ENCODE assay signal across 1 cellular context in the genomic region with DNA sequence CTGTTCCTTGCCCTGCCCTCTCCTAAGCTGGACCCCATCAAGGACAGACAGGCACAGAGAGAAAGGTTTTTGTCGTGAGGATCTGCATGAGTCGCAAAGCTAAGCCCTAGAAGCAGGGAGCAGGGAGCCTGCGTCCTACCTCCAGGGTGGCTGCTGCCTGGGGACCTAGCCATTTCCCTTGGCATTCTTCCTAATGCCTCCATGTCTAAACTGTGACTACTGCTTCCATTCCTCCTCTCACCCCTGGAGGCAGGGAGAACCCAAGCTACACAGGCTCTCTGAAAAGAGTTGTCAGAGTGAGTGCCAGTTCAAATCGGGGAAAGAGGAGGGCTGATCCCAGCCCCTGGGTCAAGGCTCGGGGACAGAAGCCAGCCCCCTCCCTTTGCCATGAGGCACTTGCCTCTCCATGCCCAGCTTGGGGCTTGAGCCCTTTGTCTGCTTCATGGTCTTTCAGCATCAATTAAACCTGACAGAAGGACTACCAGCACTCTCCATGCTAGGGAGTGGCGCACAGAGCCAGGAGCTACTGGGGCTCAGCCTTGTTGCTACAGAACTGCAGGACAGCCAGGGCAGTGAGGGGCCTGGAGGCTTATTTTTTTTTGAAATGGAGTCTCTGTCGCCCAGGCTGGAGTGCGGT.
TF ChIP-seq lines count a peak whose summit lies in the region.

No MANE protein-coding gene starts in this region.

TF ChIP-seq in HepG2, 621 proteins besides CTCF, POLR2A, EP300 and RAD21:
- TF ChIP-seq SP2 (CRISPR knock-in tag; IDR thresholded peaks at IDR 0.05) (no peak), ZBTB8A (CRISPR knock-in tag; IDR thresholded peaks at IDR 0.05; ENCODE audit: borderline replicate concordance, low read depth) (no peak), SOX6 (IDR thresholded peaks at IDR 0.05) (no peak), SOX6 (CRISPR knock-in tag; IDR thresholded peaks at IDR 0.05) (no peak), GABPA (IDR thresholded peaks at IDR 0.05; ENCODE audit: low read depth, low read length) (no peak), GABPA (CRISPR knock-in tag; IDR thresholded peaks at IDR 0.05; ENCODE audit: low read depth) (no peak), MXI1 (IDR thresholded peaks at IDR 0.05; ENCODE audit: borderline replicate concordance, low read depth, low read length) (no peak), MEIS2 (CRISPR knock-in tag; IDR thresholded peaks at IDR 0.05) (no peak), MED1 (CRISPR knock-in tag; IDR thresholded peaks at IDR 0.05) (no peak), KDM5A (IDR thresholded peaks at IDR 0.05; ENCODE audit: borderline replicate concordance, low read length) (no peak), HNRNPL (IDR thresholded peaks at IDR 0.05; ENCODE audit: low read depth, low read length) (no peak)
- TF ChIP-seq, protein P1, sequence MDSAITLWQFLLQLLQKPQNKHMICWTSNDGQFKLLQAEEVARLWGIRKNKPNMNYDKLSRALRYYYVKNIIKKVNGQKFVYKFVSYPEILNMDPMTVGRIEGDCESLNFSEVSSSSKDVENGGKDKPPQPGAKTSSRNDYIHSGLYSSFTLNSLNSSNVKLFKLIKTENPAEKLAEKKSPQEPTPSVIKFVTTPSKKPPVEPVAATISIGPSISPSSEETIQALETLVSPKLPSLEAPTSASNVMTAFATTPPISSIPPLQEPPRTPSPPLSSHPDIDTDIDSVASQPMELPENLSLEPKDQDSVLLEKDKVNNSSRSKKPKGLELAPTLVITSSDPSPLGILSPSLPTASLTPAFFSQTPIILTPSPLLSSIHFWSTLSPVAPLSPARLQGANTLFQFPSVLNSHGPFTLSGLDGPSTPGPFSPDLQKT (CRISPR knock-in tag; IDR thresholded peaks at IDR 0.05; ENCODE audit: borderline replicate concordance): no peak
- TF ChIP-seq, protein P2, sequence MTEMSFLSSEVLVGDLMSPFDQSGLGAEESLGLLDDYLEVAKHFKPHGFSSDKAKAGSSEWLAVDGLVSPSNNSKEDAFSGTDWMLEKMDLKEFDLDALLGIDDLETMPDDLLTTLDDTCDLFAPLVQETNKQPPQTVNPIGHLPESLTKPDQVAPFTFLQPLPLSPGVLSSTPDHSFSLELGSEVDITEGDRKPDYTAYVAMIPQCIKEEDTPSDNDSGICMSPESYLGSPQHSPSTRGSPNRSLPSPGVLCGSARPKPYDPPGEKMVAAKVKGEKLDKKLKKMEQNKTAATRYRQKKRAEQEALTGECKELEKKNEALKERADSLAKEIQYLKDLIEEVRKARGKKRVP (CRISPR knock-in tag; IDR thresholded peaks at IDR 0.05): no peak
- TF ChIP-seq, protein P3, sequence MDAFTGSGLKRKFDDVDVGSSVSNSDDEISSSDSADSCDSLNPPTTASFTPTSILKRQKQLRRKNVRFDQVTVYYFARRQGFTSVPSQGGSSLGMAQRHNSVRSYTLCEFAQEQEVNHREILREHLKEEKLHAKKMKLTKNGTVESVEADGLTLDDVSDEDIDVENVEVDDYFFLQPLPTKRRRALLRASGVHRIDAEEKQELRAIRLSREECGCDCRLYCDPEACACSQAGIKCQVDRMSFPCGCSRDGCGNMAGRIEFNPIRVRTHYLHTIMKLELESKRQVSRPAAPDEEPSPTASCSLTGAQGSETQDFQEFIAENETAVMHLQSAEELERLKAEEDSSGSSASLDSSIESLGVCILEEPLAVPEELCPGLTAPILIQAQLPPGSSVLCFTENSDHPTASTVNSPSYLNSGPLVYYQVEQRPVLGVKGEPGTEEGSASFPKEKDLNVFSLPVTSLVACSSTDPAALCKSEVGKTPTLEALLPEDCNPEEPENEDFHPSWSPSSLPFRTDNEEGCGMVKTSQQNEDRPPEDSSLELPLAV (CRISPR knock-in tag; conservative IDR thresholded peaks at IDR 0.05; ENCODE audit: low read depth): no peak
- TF ChIP-seq, protein P4, sequence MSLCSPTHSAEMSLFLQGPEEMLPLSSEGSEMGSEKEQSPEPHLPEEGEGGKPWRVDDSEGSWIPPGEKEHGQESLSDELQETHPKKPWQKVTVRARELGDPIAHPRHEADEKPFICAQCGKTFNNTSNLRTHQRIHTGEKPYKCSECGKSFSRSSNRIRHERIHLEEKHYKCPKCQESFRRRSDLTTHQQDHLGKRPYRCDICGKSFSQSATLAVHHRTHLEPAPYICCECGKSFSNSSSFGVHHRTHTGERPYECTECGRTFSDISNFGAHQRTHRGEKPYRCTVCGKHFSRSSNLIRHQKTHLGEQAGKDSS (CRISPR knock-in tag; IDR thresholded peaks at IDR 0.05; ENCODE audit: borderline replicate concordance, low read depth): no peak
